Comparison of ENCODE assay signal across 1 cellular context in the genomic region with DNA sequence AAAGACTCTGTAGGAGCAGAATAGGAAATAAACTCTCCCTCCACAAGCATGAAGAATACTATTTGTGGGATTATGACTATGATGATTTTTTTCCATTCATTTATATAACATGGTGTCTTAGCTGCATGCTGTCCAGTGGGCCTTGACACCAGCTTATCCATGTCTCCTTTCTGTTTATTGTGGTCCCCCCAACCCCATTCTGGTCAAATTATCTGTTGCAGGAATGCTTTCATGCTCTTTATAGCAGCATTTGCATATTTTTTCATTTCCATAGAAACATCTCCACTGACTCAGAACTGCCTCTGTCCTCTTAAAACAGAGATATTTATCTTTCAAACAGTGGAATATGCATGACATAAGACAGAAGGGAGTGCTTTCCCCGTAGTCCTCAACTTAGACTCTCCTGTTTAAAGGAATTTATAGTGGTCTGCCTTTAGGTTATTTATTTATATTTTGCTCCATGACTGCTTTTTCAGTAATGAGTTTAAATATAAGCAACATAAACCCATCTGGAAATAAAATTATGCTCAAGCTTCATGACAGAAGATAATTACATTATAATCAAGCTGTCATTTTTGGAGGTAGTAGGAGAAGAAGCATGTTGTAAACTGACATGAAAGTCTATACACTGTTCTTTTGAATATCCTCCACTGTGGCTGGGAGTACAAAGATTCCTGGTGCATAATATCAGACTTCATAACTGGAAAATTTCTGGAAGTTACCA.
TF ChIP-seq lines count a peak whose summit lies in the region.

No MANE protein-coding gene starts in this region.

TF ChIP-seq in GM23338, 12 proteins besides CTCF, POLR2A, EP300 and RAD21 (continued from another document):
- TF ChIP-seq, protein P1, sequence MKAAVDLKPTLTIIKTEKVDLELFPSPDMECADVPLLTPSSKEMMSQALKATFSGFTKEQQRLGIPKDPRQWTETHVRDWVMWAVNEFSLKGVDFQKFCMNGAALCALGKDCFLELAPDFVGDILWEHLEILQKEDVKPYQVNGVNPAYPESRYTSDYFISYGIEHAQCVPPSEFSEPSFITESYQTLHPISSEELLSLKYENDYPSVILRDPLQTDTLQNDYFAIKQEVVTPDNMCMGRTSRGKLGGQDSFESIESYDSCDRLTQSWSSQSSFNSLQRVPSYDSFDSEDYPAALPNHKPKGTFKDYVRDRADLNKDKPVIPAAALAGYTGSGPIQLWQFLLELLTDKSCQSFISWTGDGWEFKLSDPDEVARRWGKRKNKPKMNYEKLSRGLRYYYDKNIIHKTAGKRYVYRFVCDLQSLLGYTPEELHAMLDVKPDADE (IDR thresholded peaks at IDR 0.05), result no peak
- TF ChIP-seq, protein P2, sequence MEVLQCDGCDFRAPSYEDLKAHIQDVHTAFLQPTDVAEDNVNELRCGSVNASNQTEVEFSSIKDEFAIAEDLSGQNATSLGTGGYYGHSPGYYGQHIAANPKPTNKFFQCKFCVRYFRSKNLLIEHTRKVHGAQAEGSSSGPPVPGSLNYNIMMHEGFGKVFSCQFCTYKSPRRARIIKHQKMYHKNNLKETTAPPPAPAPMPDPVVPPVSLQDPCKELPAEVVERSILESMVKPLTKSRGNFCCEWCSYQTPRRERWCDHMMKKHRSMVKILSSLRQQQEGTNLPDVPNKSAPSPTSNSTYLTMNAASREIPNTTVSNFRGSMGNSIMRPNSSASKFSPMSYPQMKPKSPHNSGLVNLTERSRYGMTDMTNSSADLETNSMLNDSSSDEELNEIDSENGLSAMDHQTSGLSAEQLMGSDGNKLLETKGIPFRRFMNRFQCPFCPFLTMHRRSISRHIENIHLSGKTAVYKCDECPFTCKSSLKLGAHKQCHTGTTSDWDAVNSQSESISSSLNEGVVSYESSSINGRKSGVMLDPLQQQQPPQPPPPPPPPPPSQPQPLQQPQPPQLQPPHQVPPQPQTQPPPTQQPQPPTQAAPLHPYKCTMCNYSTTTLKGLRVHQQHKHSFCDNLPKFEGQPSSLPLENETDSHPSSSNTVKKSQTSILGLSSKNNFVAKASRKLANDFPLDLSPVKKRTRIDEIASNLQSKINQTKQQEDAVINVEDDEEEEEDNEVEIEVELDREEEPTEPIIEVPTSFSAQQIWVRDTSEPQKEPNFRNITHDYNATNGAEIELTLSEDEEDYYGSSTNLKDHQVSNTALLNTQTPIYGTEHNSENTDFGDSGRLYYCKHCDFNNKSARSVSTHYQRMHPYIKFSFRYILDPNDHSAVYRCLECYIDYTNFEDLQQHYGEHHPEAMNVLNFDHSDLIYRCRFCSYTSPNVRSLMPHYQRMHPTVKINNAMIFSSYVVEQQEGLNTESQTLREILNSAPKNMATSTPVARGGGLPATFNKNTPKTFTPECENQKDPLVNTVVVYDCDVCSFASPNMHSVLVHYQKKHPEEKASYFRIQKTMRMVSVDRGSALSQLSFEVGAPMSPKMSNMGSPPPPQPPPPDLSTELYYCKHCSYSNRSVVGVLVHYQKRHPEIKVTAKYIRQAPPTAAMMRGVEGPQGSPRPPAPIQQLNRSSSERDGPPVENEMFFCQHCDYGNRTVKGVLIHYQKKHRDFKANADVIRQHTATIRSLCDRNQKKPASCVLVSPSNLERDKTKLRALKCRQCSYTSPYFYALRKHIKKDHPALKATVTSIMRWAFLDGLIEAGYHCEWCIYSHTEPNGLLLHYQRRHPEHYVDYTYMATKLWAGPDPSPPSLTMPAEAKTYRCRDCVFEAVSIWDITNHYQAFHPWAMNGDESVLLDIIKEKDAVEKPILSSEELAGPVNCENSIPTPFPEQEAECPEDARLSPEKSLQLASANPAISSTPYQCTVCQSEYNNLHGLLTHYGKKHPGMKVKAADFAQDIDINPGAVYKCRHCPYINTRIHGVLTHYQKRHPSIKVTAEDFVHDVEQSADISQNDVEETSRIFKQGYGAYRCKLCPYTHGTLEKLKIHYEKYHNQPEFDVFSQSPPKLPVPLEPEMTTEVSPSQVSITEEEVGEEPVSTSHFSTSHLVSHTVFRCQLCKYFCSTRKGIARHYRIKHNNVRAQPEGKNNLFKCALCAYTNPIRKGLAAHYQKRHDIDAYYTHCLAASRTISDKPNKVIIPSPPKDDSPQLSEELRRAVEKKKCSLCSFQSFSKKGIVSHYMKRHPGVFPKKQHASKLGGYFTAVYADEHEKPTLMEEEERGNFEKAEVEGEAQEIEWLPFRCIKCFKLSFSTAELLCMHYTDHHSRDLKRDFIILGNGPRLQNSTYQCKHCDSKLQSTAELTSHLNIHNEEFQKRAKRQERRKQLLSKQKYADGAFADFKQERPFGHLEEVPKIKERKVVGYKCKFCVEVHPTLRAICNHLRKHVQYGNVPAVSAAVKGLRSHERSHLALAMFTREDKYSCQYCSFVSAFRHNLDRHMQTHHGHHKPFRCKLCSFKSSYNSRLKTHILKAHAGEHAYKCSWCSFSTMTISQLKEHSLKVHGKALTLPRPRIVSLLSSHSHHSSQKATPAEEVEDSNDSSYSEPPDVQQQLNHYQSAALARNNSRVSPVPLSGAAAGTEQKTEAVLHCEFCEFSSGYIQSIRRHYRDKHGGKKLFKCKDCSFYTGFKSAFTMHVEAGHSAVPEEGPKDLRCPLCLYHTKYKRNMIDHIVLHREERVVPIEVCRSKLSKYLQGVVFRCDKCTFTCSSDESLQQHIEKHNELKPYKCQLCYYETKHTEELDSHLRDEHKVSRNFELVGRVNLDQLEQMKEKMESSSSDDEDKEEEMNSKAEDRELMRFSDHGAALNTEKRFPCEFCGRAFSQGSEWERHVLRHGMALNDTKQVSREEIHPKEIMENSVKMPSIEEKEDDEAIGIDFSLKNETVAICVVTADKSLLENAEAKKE (CRISPR knock-in tag; IDR thresholded peaks at IDR 0.05), result no peak
- TF ChIP-seq, protein P3, sequence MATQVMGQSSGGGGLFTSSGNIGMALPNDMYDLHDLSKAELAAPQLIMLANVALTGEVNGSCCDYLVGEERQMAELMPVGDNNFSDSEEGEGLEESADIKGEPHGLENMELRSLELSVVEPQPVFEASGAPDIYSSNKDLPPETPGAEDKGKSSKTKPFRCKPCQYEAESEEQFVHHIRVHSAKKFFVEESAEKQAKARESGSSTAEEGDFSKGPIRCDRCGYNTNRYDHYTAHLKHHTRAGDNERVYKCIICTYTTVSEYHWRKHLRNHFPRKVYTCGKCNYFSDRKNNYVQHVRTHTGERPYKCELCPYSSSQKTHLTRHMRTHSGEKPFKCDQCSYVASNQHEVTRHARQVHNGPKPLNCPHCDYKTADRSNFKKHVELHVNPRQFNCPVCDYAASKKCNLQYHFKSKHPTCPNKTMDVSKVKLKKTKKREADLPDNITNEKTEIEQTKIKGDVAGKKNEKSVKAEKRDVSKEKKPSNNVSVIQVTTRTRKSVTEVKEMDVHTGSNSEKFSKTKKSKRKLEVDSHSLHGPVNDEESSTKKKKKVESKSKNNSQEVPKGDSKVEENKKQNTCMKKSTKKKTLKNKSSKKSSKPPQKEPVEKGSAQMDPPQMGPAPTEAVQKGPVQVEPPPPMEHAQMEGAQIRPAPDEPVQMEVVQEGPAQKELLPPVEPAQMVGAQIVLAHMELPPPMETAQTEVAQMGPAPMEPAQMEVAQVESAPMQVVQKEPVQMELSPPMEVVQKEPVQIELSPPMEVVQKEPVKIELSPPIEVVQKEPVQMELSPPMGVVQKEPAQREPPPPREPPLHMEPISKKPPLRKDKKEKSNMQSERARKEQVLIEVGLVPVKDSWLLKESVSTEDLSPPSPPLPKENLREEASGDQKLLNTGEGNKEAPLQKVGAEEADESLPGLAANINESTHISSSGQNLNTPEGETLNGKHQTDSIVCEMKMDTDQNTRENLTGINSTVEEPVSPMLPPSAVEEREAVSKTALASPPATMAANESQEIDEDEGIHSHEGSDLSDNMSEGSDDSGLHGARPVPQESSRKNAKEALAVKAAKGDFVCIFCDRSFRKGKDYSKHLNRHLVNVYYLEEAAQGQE (IDR thresholded peaks at IDR 0.05; ENCODE audit: unreplicated experiment), result no peak
- TF ChIP-seq CREB1 (CRISPR knock-in tag; IDR thresholded peaks at IDR 0.05; ENCODE audit: low read depth) (no peak), ZNF331 (CRISPR knock-in tag; IDR thresholded peaks at IDR 0.05; ENCODE audit: low read depth) (no peak)
